ENCODE assay signal across 27 cellular contexts in the genomic region with DNA sequence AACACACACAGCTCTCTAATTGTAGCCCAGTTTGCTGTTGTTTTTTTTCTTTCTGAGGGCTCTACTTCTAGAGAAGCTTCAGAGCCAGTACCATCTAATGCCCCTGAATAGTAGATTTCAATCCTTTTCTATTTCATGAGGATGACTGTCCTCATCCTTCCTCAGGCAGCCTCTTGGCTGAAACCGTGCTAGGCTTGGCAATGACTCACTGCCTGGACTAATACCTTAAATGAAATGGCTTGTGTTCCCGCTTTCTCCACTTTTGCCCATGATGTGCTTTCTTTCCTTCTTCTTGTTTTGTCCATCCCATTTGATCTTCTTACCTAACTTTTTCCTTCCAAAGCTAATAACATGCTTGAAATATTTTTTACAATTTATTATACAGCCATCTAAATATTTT.
DNase-seq lines count a peak whose midpoint lies in the region; ATAC-seq and TF ChIP-seq lines count a peak whose summit lies in the region.
"Had no signal": no experiment of that assay in that cellular context is flagged by ENCODE, and none has a peak within 500 bp of the region (broad histone marks: within the 10 kb centered on the region; RNA-seq: fewer than 3 reads in every experiment).

No MANE protein-coding gene starts in this region.

- WGBS in gastroesophageal sphincter (ENCODE audit: low coverage in 1 of 2), 2 donors: 38 to 65% methylated on average over 2 of the region's 2 CpGs

- BruUV-seq in MCF 10A (replicated peaks; lab: Mats Ljungman, UMichigan): no TSS peak

- no peaks in the 10 kb centered on the region for H3K4me1 ChIP-seq in breast epithelium
- peaks cover 9 to 66% (median 16%) of the 10 kb centered on the region in 3 donors for H3K4me1 ChIP-seq in gastroesophageal sphincter
- peaks cover 0 to 87% (median 34%) of the 10 kb centered on the region in 4 donors for H3K4me1 ChIP-seq in tibial artery

- H3K9me3 ChIP-seq in breast epithelium (no peaks in the 10 kb centered on the region), gastroesophageal sphincter (no peaks in the 10 kb centered on the region), tibial artery (no peaks in the 10 kb centered on the region)
- H3K9me3 ChIP-seq: ascending aorta, gastrocnemius medialis, left ventricle myocardium inferior, prostate gland, SJSA1, tibial nerve had no signal

- no peaks in the 10 kb centered on the region for H3K27me3 ChIP-seq in breast epithelium
- H3K27me3 ChIP-seq in brain microvascular endothelial cell (replicated peaks): no peaks in the 10 kb centered on the region
- no peaks in the 10 kb centered on the region for H3K27me3 ChIP-seq in gastroesophageal sphincter
- no peaks in the 10 kb centered on the region for H3K27me3 ChIP-seq in tibial artery
- H3K27me3 ChIP-seq: ascending aorta, gastrocnemius medialis, SJSA1, tibial nerve had no signal

- CTCF ChIA-PET in MCF 10A (lab: Yijun Ruan, JAX): interaction anchor here (0.7 to 2.1 kb wide), 6 partner anchors 10 to 81 kb away, joined by 3 to 5 read pairs (median 4); partner anchors contain the start of genes ITGA1 and PELO

- TF ChIP-seq EP300 in gastroesophageal sphincter (IDR thresholded peaks at IDR 0.05): no peak

- H3K4me3 ChIP-seq in breast epithelium (no peak overlapping the region), brain microvascular endothelial cell (ENCODE audit: low read depth, low read length) (no peak overlapping the region), gastroesophageal sphincter (no peak overlapping the region), tibial artery (no peak overlapping the region)
- H3K4me3 ChIP-seq: ascending aorta, gastrocnemius medialis, left ventricle myocardium inferior, prostate gland, SJSA1, tibial nerve had no signal

- H3K9me3 Mint-ChIP-seq in MCF 10A (ENCODE audit: unreplicated experiment): no peaks in the 10 kb centered on the region
- H3K9me3 Mint-ChIP-seq: IgD-negative memory B cell; naive B cell; stimulated activated naive CD8-positive, alpha-beta T cell treated with anti-CD3 and anti-CD28 coated beads, Interleukin-15, amount 100 ng/mL, for 72 hours; T-helper 1 cell treated with Interleukin-12 subunit alpha and Interleukin-12 subunit beta and Interleukin-4 antibody, amounts not matched to agents 30 μg/mL and 1 μg/mL, for 36 hours had no signal

- POLR2A ChIA-PET in MCF 10A (lab: Yijun Ruan, JAX): interaction anchor here (2.0 kb wide), 1 partner anchor 68 kb away, joined by 9 read pairs; no protein-coding TSS in a partner anchor

- in situ Hi-C loops in brain microvascular endothelial cell (cut with HindIII; ENCODE audit: low pct_ligation_motif_present, low sequenced_read_pairs): no loop called here

- no peaks in the 10 kb centered on the region for H3K27me3 Mint-ChIP-seq in MCF 10A (ENCODE audit: insufficient read depth, unreplicated experiment)
- H3K27me3 Mint-ChIP-seq: activated naive CD8-positive, alpha-beta T cell; stimulated activated naive CD8-positive, alpha-beta T cell treated with anti-CD3 and anti-CD28 coated beads, Interleukin-15, amount 100 ng/mL, for 72 hours had no signal

- H3K4me1 Mint-ChIP-seq in MCF 10A (ENCODE audit: insufficient read depth, unreplicated experiment): peaks cover 30% of the 10 kb centered on the region
- H3K4me1 Mint-ChIP-seq: IgD-negative memory B cell; naive B cell; stimulated activated naive CD8-positive, alpha-beta T cell treated with anti-CD3 and anti-CD28 coated beads, Interleukin-15, amount 100 ng/mL, for 72 hours had no signal

- H3K27ac ChIP-seq in breast epithelium (no peak overlapping the region), brain microvascular endothelial cell (no peak overlapping the region), gastroesophageal sphincter (peak overlapping the region in 3 of 4 donors; percentile 24 to 78 (median 57)), tibial artery (peak overlapping the region; percentile 24 to 44)
- H3K27ac ChIP-seq: 22Rv1, gastrocnemius medialis, left ventricle myocardium inferior, prostate gland, SJSA1 had no signal

- TF ChIP-seq POLR2A in breast epithelium (IDR thresholded peaks at IDR 0.05): no peak
- no peak for TF ChIP-seq POLR2A in gastroesophageal sphincter (IDR thresholded peaks at IDR 0.05)

- intact Hi-C loops in MCF 10A (cut with micrococcal nuclease): loop anchor here (10.0 kb wide), 1 partner anchor 53 kb away; no protein-coding TSS in a partner anchor
- intact Hi-C loops in breast epithelium (cut with DNase I; ENCODE audit: low total_unique reads): no loop called here
- intact Hi-C loops in tibial artery (cut with DNase I; ENCODE audit: low total_unique reads): no loop called here

- H3K27ac Mint-ChIP-seq in MCF 10A (ENCODE audit: low read depth, unreplicated experiment): no peak overlapping the region
- H3K27ac Mint-ChIP-seq: activated CD8-positive, alpha-beta T cell treated with anti-CD3 and anti-CD28 coated beads, Interleukin-2, amount 10 ng/mL, durations not matched to agents 7 days and 5 days; activated naive CD8-positive, alpha-beta T cell; IgD-negative memory B cell; T-helper 1 cell treated with Interleukin-12 subunit alpha and Interleukin-12 subunit beta and Interleukin-4 antibody, amounts not matched to agents 30 μg/mL and 1 μg/mL, for 36 hours had no signal

- DNase-seq in MCF 10A (ENCODE audit: unreplicated experiment) (peak; percentile 65), breast epithelium (ENCODE audit: low spot score in 2 of 2) (no peak), brain microvascular endothelial cell (peak; percentile 34), tibial artery (peak in 1 of 2 donors; percentile 65), GM20000 (ENCODE audit: low spot score) (no peak), NCI-H524 treated with DMSO at 0.1 percent for 48 hours (lab: John Stamatoyannopoulos, UW) (no peak)
- no peak for DNase-seq in stimulated activated CD4-positive, alpha-beta T cell treated with anti-CD3 and anti-CD28 coated beads, Interleukin-4, amount 100 ng/mL, for 4 hours
- DNase-seq: activated CD4-positive, CD25-positive, alpha-beta regulatory T cell treated with anti-CD3 and anti-CD28 coated beads, Interleukin-2, amount 50 U/mL, for 72 hours; activated CD8-positive, alpha-beta T cell treated with anti-CD3 and anti-CD28 coated beads, Interleukin-2, amount 10 ng/mL, durations not matched to agents 7 days and 5 days; effector CD8-positive, alpha-beta T cell; erythroblast; gastrocnemius medialis; left ventricle myocardium inferior; naive B cell; NCI-H1105 treated with DMSO at 0.1 percent for 48 hours; NCI-H2029; stimulated activated CD8-positive, alpha-beta memory T cell treated with anti-CD3 and anti-CD28 coated beads, Interleukin-4, amount 100 ng/mL, for 48 hours; stimulated activated naive CD8-positive, alpha-beta T cell treated with anti-CD3 and anti-CD28 coated beads, Interleukin-15, amount 100 ng/mL, for 72 hours had no signal

- no peaks in the 10 kb centered on the region for H3K36me3 Mint-ChIP-seq in MCF 10A (ENCODE audit: insufficient read depth, unreplicated experiment)
- H3K36me3 Mint-ChIP-seq: IgD-negative memory B cell, naive B cell had no signal

- H3K36me3 ChIP-seq in breast epithelium (no peaks in the 10 kb centered on the region), brain microvascular endothelial cell (replicated peaks) (no peaks in the 10 kb centered on the region), gastroesophageal sphincter (peaks cover 0 to 37% of the 10 kb centered on the region in 2 donors), tibial artery (peaks cover 0 to 9% (median 1%) of the 10 kb centered on the region in 3 donors)
- H3K36me3 ChIP-seq: gastrocnemius medialis, prostate gland, tibial nerve had no signal

- TF ChIP-seq CTCF in MCF 10A (IDR thresholded peaks at IDR 0.05; ENCODE audit: unreplicated experiment) (no peak), breast epithelium (IDR thresholded peaks at IDR 0.05) (no peak), brain microvascular endothelial cell (IDR thresholded peaks at IDR 0.05; ENCODE audit: low read depth, low read length, missing control alignments) (no peak), gastroesophageal sphincter (IDR thresholded peaks at IDR 0.05) (no peak), tibial artery (IDR thresholded peaks at IDR 0.05) (no peak), GM20000 (IDR thresholded peaks at IDR 0.05; ENCODE audit: extremely low read depth, missing control alignments) (no peak)

- ATAC-seq in gastroesophageal sphincter: no peak
- ATAC-seq: activated CD8-positive, alpha-beta T cell treated with anti-CD3 and anti-CD28 coated beads, Interleukin-2, amount 10 ng/mL, durations not matched to agents 7 days and 5 days; gastrocnemius medialis; stimulated activated naive CD8-positive, alpha-beta T cell treated with anti-CD3 and anti-CD28 coated beads, Interleukin-15, amount 100 ng/mL, for 72 hours had no signal

- no peak overlapping the region for H3K4me3 Mint-ChIP-seq in MCF 10A (ENCODE audit: unreplicated experiment)
- H3K4me3 Mint-ChIP-seq: activated CD8-positive, alpha-beta T cell treated with anti-CD3 and anti-CD28 coated beads, Interleukin-2, amount 10 ng/mL, durations not matched to agents 7 days and 5 days; activated naive CD8-positive, alpha-beta T cell; naive B cell; stimulated activated naive CD8-positive, alpha-beta T cell treated with anti-CD3 and anti-CD28 coated beads, Interleukin-15, amount 100 ng/mL, for 72 hours; T-helper 1 cell treated with Interleukin-12 subunit alpha and Interleukin-12 subunit beta and Interleukin-4 antibody, amounts not matched to agents 30 μg/mL and 1 μg/mL, for 36 hours had no signal

Comparison
In these comparisons a context has a peak if more than half of its experiments do, and no peak if none do; other contexts are left out.
1. DNase-seq: peak in MCF 10A (single experiment) and brain microvascular endothelial cell (single experiment); none in breast epithelium (0 of 2), GM20000 (single experiment), stimulated activated CD4-positive, alpha-beta T cell treated with anti-CD3 and anti-CD28 coated beads, Interleukin-4, amount 100 ng/mL, for 4 hours (0 of 2) and NCI-H524 treated with DMSO at 0.1 percent for 48 hours (single experiment).
2. H3K27ac ChIP-seq: peak in gastroesophageal sphincter (3 of 4) and tibial artery (2 of 2); none in breast epithelium (0 of 2) and brain microvascular endothelial cell (single experiment).